In the genomic region with DNA sequence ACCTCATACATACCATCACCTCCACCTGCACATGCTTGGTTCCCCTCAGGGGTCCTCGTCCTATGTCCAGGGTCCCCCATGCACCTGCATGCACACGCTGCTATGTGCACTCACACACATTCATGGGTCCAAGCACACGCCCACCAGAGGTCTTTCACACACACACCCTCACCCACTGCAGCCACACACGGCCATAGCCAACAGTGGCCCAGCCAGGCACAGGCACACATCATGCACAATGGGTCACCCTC, we compare ENCODE assay signal across 11 cellular contexts. TPM values are rescaled to one million over a fixed set of nuclear protein-coding genes. Genes with fewer than 3 reads are reported as not detected.
A peak's percentile ranks its signal among the peaks of the same experiment; 100 is the strongest.
DNase-seq lines count a peak whose midpoint lies in the region; ATAC-seq, FAIRE-seq and TF ChIP-seq lines count a peak whose summit lies in the region.
"Had no signal": no experiment of that assay in that cellular context is flagged by ENCODE, and none has a peak within 500 bp of the region (broad histone marks: within the 10 kb centered on the region; RNA-seq: fewer than 3 reads in every experiment).

No MANE protein-coding gene starts in this region.

- no peaks in the 10 kb centered on the region for H3F3A ChIP-seq in PC-3 (ENCODE audit: low read length, unreplicated experiment)

- no peak for TF ChIP-seq RAD21 in H1 (IDR thresholded peaks at IDR 0.05 in 1 of 2, conservative IDR thresholded peaks at IDR 0.05 in 1 of 2; ENCODE audit: low read depth in 2 of 2, low read length in 2 of 2)

- peak overlapping the region; percentile 90; the same call in 1 of the 2 replicates for H2BK12ac ChIP-seq in H1 (ENCODE audit: low read depth, low read length)

- H3K4me1 ChIP-seq in A673 (ENCODE audit: insufficient read depth, low read length, poor library complexity, severe bottlenecking) (peaks cover 8% of the 10 kb centered on the region), PC-3 (ENCODE audit: insufficient read depth, low read length) (peaks cover 10% of the 10 kb centered on the region), H1 (replicated peaks in 1 of 4; ENCODE audit: control insufficient read depth in 3 of 4, insufficient read depth in 4 of 4, low read length in 3 of 4) (peaks cover 7 to 39% (median 23%) of the 10 kb centered on the region in 4 experiments)

- H4K5ac ChIP-seq in H1 (ENCODE audit: insufficient read length, low read depth, low read length): no peak overlapping the region

- H2AFZ ChIP-seq in PC-3 (ENCODE audit: low read length) (no peak overlapping the region), H1 (ENCODE audit: low read length) (no peak overlapping the region)

- peak overlapping the region; percentile 72; the same call in 1 of the 2 replicates for H2BK20ac ChIP-seq in H1 (ENCODE audit: low read length)

- H2BK5ac ChIP-seq in H1 (ENCODE audit: low read depth, low read length): peak overlapping the region; percentile 71; the same call in 1 of the 2 replicates

- no peak overlapping the region for H3K14ac ChIP-seq in H1 (ENCODE audit: insufficient read length)

- H2BK120ac ChIP-seq in H1 (replicated peaks; ENCODE audit: low read depth, low read length): no peak overlapping the region

- no peak overlapping the region; the same call in 1 of the 2 replicates for H4K8ac ChIP-seq in H1 (ENCODE audit: extremely low read depth, insufficient read depth, low read length)

- H3K23ac ChIP-seq in H1 (ENCODE audit: insufficient read length): no peak overlapping the region

- H3K36me3 Mint-ChIP-seq in nephron (ENCODE audit: low read depth): no peaks in the 10 kb centered on the region

- intact Hi-C loops in A673 (cut with micrococcal nuclease; ENCODE audit: unreplicated experiment): no loop called here
- intact Hi-C loops in PC-3 (cut with micrococcal nuclease): no loop called here

- no peak for ATAC-seq in PC-3
- no peak for ATAC-seq in GM19324 (IDR thresholded peaks at IDR 0.05; ENCODE audit: low FRiP score, unreplicated experiment)
- no peak for ATAC-seq in HG03457 (IDR thresholded peaks at IDR 0.05; ENCODE audit: unreplicated experiment)

- BruUV-seq in A673 (replicated peaks; lab: Mats Ljungman, UMichigan) (no TSS peak), PC-3 (replicated peaks; lab: Mats Ljungman, UMichigan) (no TSS peak)

- TF ChIP-seq CTCF in A673 (conservative IDR thresholded peaks at IDR 0.05; ENCODE audit: low read depth, low read length) (no peak), PC-3 (conservative IDR thresholded peaks at IDR 0.05; ENCODE audit: low read depth, low read length) (no peak), H1 (IDR thresholded peaks at IDR 0.05; ENCODE audit: control extremely low read depth in 1 of 3, insufficient read depth in 1 of 3, low read depth in 1 of 3, low read length in 3 of 3) (no peak), nephron (IDR thresholded peaks at IDR 0.05; ENCODE audit: unreplicated experiment in 3 of 3) (no peak)

- POLR2A ChIA-PET in A673 (lab: Charles Lee; ENCODE audit: low non-redundant PET) (interaction anchor here (0.6 kb wide), 1 partner anchor 77 kb away, joined by 3 read pairs; no protein-coding TSS in a partner anchor), PC-3 (lab: Charles Lee; ENCODE audit: unreplicated experiment) (no interaction called here), H1 (lab: Charles Lee; ENCODE audit: partially characterized antibody) (interaction anchor here (4.4 kb wide), 1 partner anchor 104 kb away, joined by 30 read pairs; no protein-coding TSS in a partner anchor)

- H3K27me3 Mint-ChIP-seq in nephron (ENCODE audit: low read depth): peaks cover 8% of the 10 kb centered on the region

- H3K4me3 ChIP-seq in A673 (ENCODE audit: low read depth, low read length, poor library complexity, severe bottlenecking) (peak overlapping the region; percentile 41), PC-3 (ENCODE audit: low read length) (peak overlapping the region; percentile 70), H1 (ENCODE audit: extremely low read depth in 1 of 4, insufficient read depth in 2 of 4, low read depth in 3 of 4, low read length in 4 of 4) (peak overlapping the region; percentile 50 to 76 (median 62))

- H3K4ac ChIP-seq in H1 (replicated peaks; ENCODE audit: insufficient read length, low read depth, low read length): no peak overlapping the region

- H2AK5ac ChIP-seq in H1 (ENCODE audit: low read depth, low read length): peak overlapping the region; percentile 11; the same call in 1 of the 2 replicates

- H4K20me1 ChIP-seq in PC-3 (ENCODE audit: low read length): no peaks in the 10 kb centered on the region
- H4K20me1 ChIP-seq in H1 (replicated peaks in 1 of 2; ENCODE audit: control insufficient read depth in 1 of 2, insufficient read depth in 2 of 2, low read length in 2 of 2): peaks cover 13 to 18% of the 10 kb centered on the region in 2 experiments

- peak overlapping the region in 2 of 3 experiments; percentile 85 to 93 for H3K27ac Mint-ChIP-seq in nephron

- H3K9me3 Mint-ChIP-seq in nephron: no peaks in the 10 kb centered on the region

- WGBS in H1 (ENCODE audit: extremely low coverage in 1 of 2, insufficient coverage in 1 of 2, insufficient read length in 1 of 2, insufficient replicate concordance in 2 of 2, low coverage in 1 of 2, low lambda C conversion rate in 2 of 2, missing lambda C conversion rate in 1 of 2), 2 experiments: 79% methylated on average over 4 of the region's 4 CpGs; no CpG with 5 or more reads in 1 of the 2 experiments

- TF ChIP-seq POLR2A in H1 (IDR thresholded peaks at IDR 0.05; ENCODE audit: control extremely low read depth in 1 of 2, low read depth in 2 of 2, low read length in 2 of 2): no peak

- no peak overlapping the region for H3K56ac ChIP-seq in H1 (replicated peaks; ENCODE audit: insufficient read length, low read depth, low read length)

- no peak for FAIRE-seq in H1 (lab: Jason Lieb, UNC)

- 0 out of 2 replicates have a peak overlapping the region, but pooled peaks have one; percentile 28 for H3K18ac ChIP-seq in H1 (ENCODE audit: extremely low read depth, low read length)

- peak overlapping the region; percentile 90 for H3K4me2 ChIP-seq in PC-3 (ENCODE audit: low read length)
- peak overlapping the region; percentile 71 to 77 for H3K4me2 ChIP-seq in H1 (ENCODE audit: insufficient read depth in 1 of 2, low read depth in 2 of 2, low read length in 2 of 2)

- no peak for DNase-seq in A673 (ENCODE audit: low spot score)
- no peak for DNase-seq in PC-3
- no peak for DNase-seq in H1 (ENCODE audit: low read depth in 1 of 2, low spot score in 2 of 2)
- no peak for DNase-seq in NCI-H446 (lab: John Stamatoyannopoulos, UW)
- DNase-seq in COLO668 (lab: John Stamatoyannopoulos, UW; ENCODE audit: unreplicated experiment): no peak
- DNase-seq: DMS79 treated with DMSO at 0.1 percent for 48 hours; Kasumi-1; stimulated activated CD4-positive, alpha-beta T cell treated with anti-CD3 and anti-CD28 coated beads, Interleukin-4, amount 100 ng/mL, for 1 hour had no signal

- H3K9ac ChIP-seq in PC-3 (ENCODE audit: low read length) (no peak overlapping the region), H1 (replicated peaks in 1 of 4; ENCODE audit: extremely low read depth in 1 of 4, low read depth in 3 of 4, low read length in 3 of 4) (no peak overlapping the region)

- no peaks in the 10 kb centered on the region for H3K9me2 ChIP-seq in PC-3 (replicated peaks; ENCODE audit: low read length)

- peak overlapping the region; percentile 94 for H4K91ac ChIP-seq in H1 (replicated peaks; ENCODE audit: insufficient read length, low read length)

- H3K9me3 ChIP-seq in A673 (ENCODE audit: low read depth, low read length, poor library complexity, severe bottlenecking) (no peaks in the 10 kb centered on the region), PC-3 (ENCODE audit: low read length) (no peaks in the 10 kb centered on the region), H1 (ENCODE audit: insufficient read depth in 2 of 2, low read depth in 1 of 2, low read length in 1 of 2) (no peaks in the 10 kb centered on the region)

- CTCF ChIA-PET in A673 (lab: Charles Lee): no interaction called here
- CTCF ChIA-PET in PC-3 (lab: Charles Lee): no interaction called here
- CTCF ChIA-PET in H1 (lab: Charles Lee; ENCODE audit: partially characterized antibody): interaction anchor here (1.0 to 13.1 kb wide), 4 partner anchors 27 to 188 kb away, joined by 3 to 164 read pairs (median 12); no protein-coding TSS in a partner anchor

- H3K36me3 ChIP-seq in A673 (ENCODE audit: insufficient read depth, low read length, poor library complexity, severe bottlenecking): no peaks in the 10 kb centered on the region
- no peaks in the 10 kb centered on the region; the same call in 1 of the 2 replicates for H3K36me3 ChIP-seq in PC-3 (ENCODE audit: low read depth, low read length)
- H3K36me3 ChIP-seq in H1 (ENCODE audit: control insufficient read depth in 2 of 4, insufficient read depth in 4 of 4, low read length in 3 of 4): no peaks in the 10 kb centered on the region

- peaks cover 33% of the 10 kb centered on the region for H3K4me1 Mint-ChIP-seq in nephron

- H3K4me3 Mint-ChIP-seq in nephron: peak overlapping the region; percentile 87 to 98 (median 94)

- TF ChIP-seq EP300 in H1 (IDR thresholded peaks at IDR 0.05; ENCODE audit: borderline replicate concordance in 1 of 2, low read depth in 2 of 2, low read length in 2 of 2): no peak

- H2BK15ac ChIP-seq in H1 (ENCODE audit: low read length): peak overlapping the region; percentile 88; the same call in 1 of the 2 replicates

- H3K79me2 ChIP-seq in PC-3 (ENCODE audit: low read length) (peaks cover 4% of the 10 kb centered on the region; the same call in 1 of the 2 replicates), H1 (ENCODE audit: control insufficient read depth in 1 of 2, insufficient read depth in 2 of 2, low read length in 2 of 2) (peaks cover 0 to 5% of the 10 kb centered on the region in 2 experiments; a peak in 1 of 4 replicates)

- peaks cover 7% of the 10 kb centered on the region; the same call in 1 of the 2 replicates for H3K23me2 ChIP-seq in H1 (ENCODE audit: low read depth, low read length)

- H3K27ac ChIP-seq in A673 (ENCODE audit: low read depth, low read length, poor library complexity, severe bottlenecking) (no peak overlapping the region), PC-3 (ENCODE audit: low read length) (no peak overlapping the region), H1 (ENCODE audit: low read depth, low read length) (no peak overlapping the region)

- peaks cover 12% of the 10 kb centered on the region for H3K27me3 ChIP-seq in A673 (replicated peaks; ENCODE audit: insufficient read depth, low read depth, low read length, poor library complexity)
- H3K27me3 ChIP-seq in PC-3 (ENCODE audit: low read length): no peaks in the 10 kb centered on the region
- H3K27me3 ChIP-seq in H1 (replicated peaks in 1 of 4; ENCODE audit: control insufficient read depth in 3 of 4, extremely low read depth in 1 of 4, insufficient read depth in 3 of 4, low read length in 3 of 4): peaks cover 0 to 20% (median 12%) of the 10 kb centered on the region in 4 experiments; a peak in 4 of 7 replicates

- peaks cover 4% of the 10 kb centered on the region for H3K79me1 ChIP-seq in H1 (ENCODE audit: low read depth, low read length)

RNA-seq across cellular contexts. Expression of a gene that starts 1.2 kb away (rescaled TPM):
- 7.7 and 11.6 TPM in 2 replicates for total RNA-seq in A673 (2021)
- total RNA-seq in PC-3 (2014; rRNA removed): 10.0 and 20.3 TPM in 2 replicates
- 26.8 and 27.0 TPM in 2 replicates for total RNA-seq in H1 (2021; fragmentation: NEBNext Ultra II Directional; extraction: Animal tissue kit (Norgen Biotek cat#: 25700))
- polyA plus RNA-seq in H1 (2011; rRNA removed): 7.0 and 12.7 TPM in 2 replicates
- 8.1 TPM for polyA plus RNA-seq in H1 (2011; cell fraction: cytosol; rRNA removed)
- polyA plus RNA-seq in H1 (2011; cell fraction: nucleus; rRNA removed): 18.5 TPM
- polyA plus RNA-seq in H1 (2012, experiment 1 of 2): 17.6 to 28.5 TPM (median 21.8 TPM) in 4 replicates
- 15.0 TPM for polyA plus RNA-seq in H1 (2012, experiment 2 of 2)
- polyA plus RNA-seq in H1 (2013, experiment 1 of 2): 32.4 TPM
- 33.1 TPM for polyA plus RNA-seq in H1 (2013, experiment 2 of 2)
- 8.2 and 9.3 TPM in 2 replicates for polyA minus RNA-seq in H1 (2011; rRNA and poly(A)+ RNA removed)
- polyA minus RNA-seq in H1 (2011; cell fraction: cytosol; rRNA and poly(A)+ RNA removed): 15.2 TPM
- 12.0 TPM for polyA minus RNA-seq in H1 (2011; cell fraction: nucleus; rRNA and poly(A)+ RNA removed)
